8 cellular contexts compared by ENCODE assay signal in genomic region chr9:129258823-129259301, GRCh38.
DNase-seq lines count a peak whose midpoint lies in the region; ATAC-seq and TF ChIP-seq lines count a peak whose summit lies in the region.

No MANE protein-coding gene starts in this region.

- peaks cover 28% of the 10 kb centered on the region for H3K4me1 ChIP-seq in left ventricle myocardium inferior

- peak overlapping the region; percentile 62 for H3K4me3 Mint-ChIP-seq in activated naive CD4-positive, alpha-beta T cell treated with anti-CD3 and anti-CD28 coated beads, Interleukin-2, amount 10 ng/mL, durations not matched to agents 7 days and 5 days
- H3K4me3 Mint-ChIP-seq in stimulated activated effector memory CD8-positive, alpha-beta T cell treated with anti-CD3 and anti-CD28 coated beads, Interleukin-12 subunit alpha, Interleukin-12 subunit beta, amount 100 ng/mL, for 72 hours = peak overlapping the region; percentile 68

- peaks cover 42% of the 10 kb centered on the region for H3K4me1 Mint-ChIP-seq in activated naive CD4-positive, alpha-beta T cell treated with anti-CD3 and anti-CD28 coated beads, Interleukin-2, amount 10 ng/mL, durations not matched to agents 7 days and 5 days
- peaks cover 19% of the 10 kb centered on the region for H3K4me1 Mint-ChIP-seq in stimulated activated effector memory CD8-positive, alpha-beta T cell treated with anti-CD3 and anti-CD28 coated beads, Interleukin-12 subunit alpha, Interleukin-12 subunit beta, amount 100 ng/mL, for 72 hours

- DNase-seq in HFF-Myc (ENCODE audit: extremely low read depth, low read depth) (no peak), left ventricle myocardium inferior (no peak), SK-N-DZ (ENCODE audit: low spot score) (no peak), CD1c-positive myeloid dendritic cell (ENCODE audit: extremely low spot score) (no peak)
- peak; percentile 49 for DNase-seq in activated naive CD4-positive, alpha-beta T cell treated with anti-CD3 and anti-CD28 coated beads, Interleukin-2, amount 10 ng/mL, durations not matched to agents 7 days and 5 days
- no peak for DNase-seq in stimulated activated effector memory CD8-positive, alpha-beta T cell treated with anti-CD3 and anti-CD28 coated beads, Interleukin-12 subunit alpha, Interleukin-12 subunit beta, amount 100 ng/mL, for 72 hours (ENCODE audit: low spot score in 2 of 2)

- CTCF ChIA-PET in activated naive CD4-positive, alpha-beta T cell treated with anti-CD3 and anti-CD28 coated beads, Interleukin-2, amount 10 ng/mL, durations not matched to agents 7 days and 5 days (lab: Charles Lee) = interaction anchor here (1.4 kb wide), 1 partner anchor 127 kb away, joined by 4 read pairs; no protein-coding TSS in a partner anchor

- no peaks in the 10 kb centered on the region for H3K9me3 ChIP-seq in left ventricle myocardium inferior (replicated peaks)

- peak; percentile 17 for ATAC-seq in stimulated activated effector memory CD8-positive, alpha-beta T cell treated with anti-CD3 and anti-CD28 coated beads, Interleukin-12 subunit alpha, Interleukin-12 subunit beta, amount 100 ng/mL, for 72 hours
- ATAC-seq in HG02973 (IDR thresholded peaks at IDR 0.05; ENCODE audit: unreplicated experiment) (no peak), GM18517 (IDR thresholded peaks at IDR 0.05; ENCODE audit: unreplicated experiment) (no peak)

- H3K27ac ChIP-seq in left ventricle myocardium inferior (replicated peaks) = no peak overlapping the region

- no peaks in the 10 kb centered on the region for H3K9me3 Mint-ChIP-seq in activated naive CD4-positive, alpha-beta T cell treated with anti-CD3 and anti-CD28 coated beads, Interleukin-2, amount 10 ng/mL, durations not matched to agents 7 days and 5 days
- no peaks in the 10 kb centered on the region for H3K9me3 Mint-ChIP-seq in stimulated activated effector memory CD8-positive, alpha-beta T cell treated with anti-CD3 and anti-CD28 coated beads, Interleukin-12 subunit alpha, Interleukin-12 subunit beta, amount 100 ng/mL, for 72 hours

- H3K27me3 Mint-ChIP-seq in activated naive CD4-positive, alpha-beta T cell treated with anti-CD3 and anti-CD28 coated beads, Interleukin-2, amount 10 ng/mL, durations not matched to agents 7 days and 5 days = peaks cover 96% of the 10 kb centered on the region

- H3K36me3 Mint-ChIP-seq in activated naive CD4-positive, alpha-beta T cell treated with anti-CD3 and anti-CD28 coated beads, Interleukin-2, amount 10 ng/mL, durations not matched to agents 7 days and 5 days = no peaks in the 10 kb centered on the region
- H3K36me3 Mint-ChIP-seq in stimulated activated effector memory CD8-positive, alpha-beta T cell treated with anti-CD3 and anti-CD28 coated beads, Interleukin-12 subunit alpha, Interleukin-12 subunit beta, amount 100 ng/mL, for 72 hours = peaks cover 4% of the 10 kb centered on the region

- H3K27ac Mint-ChIP-seq in activated naive CD4-positive, alpha-beta T cell treated with anti-CD3 and anti-CD28 coated beads, Interleukin-2, amount 10 ng/mL, durations not matched to agents 7 days and 5 days = no peak overlapping the region
- no peak overlapping the region for H3K27ac Mint-ChIP-seq in stimulated activated effector memory CD8-positive, alpha-beta T cell treated with anti-CD3 and anti-CD28 coated beads, Interleukin-12 subunit alpha, Interleukin-12 subunit beta, amount 100 ng/mL, for 72 hours

- intact Hi-C loops in left ventricle myocardium inferior (cut with micrococcal nuclease) = no loop called here

- H3K27me3 ChIP-seq in left ventricle myocardium inferior (ENCODE audit: low read depth) = peaks cover 25% of the 10 kb centered on the region

- H3K36me3 ChIP-seq in left ventricle myocardium inferior = no peaks in the 10 kb centered on the region

- H3K4me3 ChIP-seq in HFF-Myc (replicated peaks; ENCODE audit: low read depth, low read length) (0 out of 2 replicates have a peak overlapping the region, but pooled peaks have one; percentile 16), left ventricle myocardium inferior (peak overlapping the region; percentile 54)

- TF ChIP-seq CTCF in HFF-Myc (IDR thresholded peaks at IDR 0.05; ENCODE audit: low read depth, low read length, missing control alignments) (no peak), left ventricle myocardium inferior (IDR thresholded peaks at IDR 0.05; ENCODE audit: borderline replicate concordance) (no peak)
